Comparison of ENCODE assay signal across 24 cellular contexts in the genomic region with DNA sequence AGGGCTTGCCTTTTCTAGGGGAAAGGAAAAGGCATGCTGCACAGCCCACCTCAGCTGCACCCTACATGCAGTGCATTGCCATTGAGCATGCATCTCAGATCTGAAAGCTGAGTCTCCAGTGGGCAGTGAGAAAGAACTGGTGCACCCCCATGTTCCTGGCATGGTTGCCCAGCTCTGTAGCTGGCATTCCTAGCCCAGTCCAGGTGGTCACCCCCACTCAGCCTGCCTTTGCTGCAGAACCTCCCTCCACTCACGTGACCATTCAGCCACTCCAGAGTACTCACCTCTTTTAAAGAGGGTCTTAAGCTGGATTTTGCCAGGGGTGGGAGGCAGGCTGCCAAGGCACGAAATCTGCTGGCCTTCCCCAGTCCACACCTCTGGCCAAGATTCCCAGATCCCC.
"Had no signal": no experiment of that assay in that cellular context is flagged by ENCODE, and none has a peak within 500 bp of the region (broad histone marks: within the 10 kb centered on the region; RNA-seq: fewer than 3 reads in every experiment).

No MANE protein-coding gene starts in this region.

- H3K27me3 ChIP-seq: hepatocyte, ovary, tibial nerve, upper lobe of left lung had no signal

- H2AFZ ChIP-seq: hepatocyte had no signal

- H3K79me2 ChIP-seq: hepatocyte had no signal

- H3K4me1 ChIP-seq: left ventricle myocardium inferior, prostate gland, suprapubic skin, tibial nerve, upper lobe of left lung had no signal

- H3K9me3 ChIP-seq: left ventricle myocardium inferior, mucosa of descending colon, ovary, prostate gland, suprapubic skin, thoracic aorta, tibial nerve, upper lobe of left lung had no signal

- H3K27ac ChIP-seq: hepatocyte, left ventricle myocardium inferior, ovary, prostate gland, skin epidermis, suprapubic skin, thoracic aorta, tibial nerve, upper lobe of left lung had no signal

- DNase-seq: islet precursor cell; left ventricle myocardium inferior; midbrain; mucosa of descending colon; naive thymus-derived CD4-positive, alpha-beta T cell; ovary; posterior cingulate gyrus; retina; right cardiac atrium; stimulated activated CD4-positive, alpha-beta T cell treated with anti-CD3 and anti-CD28 coated beads, Interleukin-12 subunit alpha, Interleukin-12 subunit beta, amount 100 ng/mL, for 4 hours; stimulated activated CD4-positive, alpha-beta T cell treated with anti-CD3 and anti-CD28 coated beads, Interleukin-15, amount 100 ng/mL, for 24 hours; stimulated activated CD4-positive, alpha-beta T cell treated with anti-CD3 and anti-CD28 coated beads, Interleukin-2, amount 100 ng/mL, for 24 hours; stimulated activated CD4-positive, alpha-beta T cell treated with anti-CD3 and anti-CD28 coated beads, Interleukin-4, amount 100 ng/mL, for 1 hour; stimulated activated naive CD4-positive, alpha-beta T cell; upper lobe of left lung had no signal

- H3K4me3 ChIP-seq: hepatocyte, left ventricle myocardium inferior, lung, mucosa of descending colon, ovary, prostate gland, skin epidermis, suprapubic skin, thoracic aorta, tibial nerve, upper lobe of left lung had no signal

- ATAC-seq: mucosa of descending colon; naive thymus-derived CD4-positive, alpha-beta T cell; natural killer cell treated with Interleukin-12 subunit alpha and Interleukin-12 subunit beta and Interleukin-15 and Interleukin-18, amount 100 ng/mL, for 72 hours; right cardiac atrium; sciatic nerve had no signal

- H3K4me2 ChIP-seq: hepatocyte had no signal

- H3K36me3 ChIP-seq: left ventricle myocardium inferior, ovary, prostate gland, suprapubic skin, thoracic aorta, tibial nerve, upper lobe of left lung had no signal
